ENCODE assay signal across 8 cellular contexts in the genomic region with DNA sequence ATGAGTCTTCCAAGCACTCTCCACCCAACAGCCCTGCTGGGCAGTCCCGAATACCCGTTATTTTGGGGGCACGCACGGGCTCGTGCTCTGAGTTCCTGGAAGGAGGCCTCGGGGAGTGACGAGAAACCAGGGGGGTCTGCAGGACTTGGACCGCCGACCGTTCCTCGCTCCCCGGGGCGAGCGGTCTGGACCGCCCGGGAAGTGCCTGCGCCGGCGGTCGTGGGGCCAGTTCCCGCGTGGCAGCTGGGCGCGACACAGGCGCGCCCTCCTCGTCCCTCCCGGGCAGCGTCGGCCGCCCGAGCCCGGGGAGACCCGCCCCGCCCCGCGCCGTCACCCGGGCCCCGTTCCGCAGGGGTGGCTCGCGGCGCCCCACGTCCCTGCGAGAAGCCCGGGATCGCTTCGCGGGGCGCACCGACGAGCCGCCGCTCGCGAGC. TPM values are rescaled to one million over a fixed set of nuclear protein-coding genes. Genes with fewer than 3 reads are reported as not detected.
DNase-seq lines count a peak whose midpoint lies in the region; ATAC-seq, FAIRE-seq and TF ChIP-seq lines count a peak whose summit lies in the region.

No MANE protein-coding gene starts in this region.

- no peaks in the 10 kb centered on the region for H3K9me3 Mint-ChIP-seq in natural killer cell

- H3K27me3 ChIP-seq in BLaER1 treated with 17β-estradiol and CSF1 and Interleukin-3, amounts not matched to agents 10 nM and 100 nM: no peaks in the 10 kb centered on the region

- H3K36me3 Mint-ChIP-seq in natural killer cell: no peaks in the 10 kb centered on the region

- no peaks in the 10 kb centered on the region for H3K9me3 ChIP-seq in BLaER1 treated with 17β-estradiol and CSF1 and Interleukin-3, amounts not matched to agents 10 nM and 100 nM (replicated peaks in 1 of 11)

- H3K4me1 ChIP-seq in BLaER1 treated with 17β-estradiol and CSF1 and Interleukin-3, amounts not matched to agents 10 nM and 100 nM: peaks cover 25 to 54% (median 33%) of the 10 kb centered on the region in 10 experiments

- TF ChIP-seq CTCF in natural killer cell (IDR thresholded peaks at IDR 0.05): no peak

- H3K27ac ChIP-seq in BLaER1 treated with 17β-estradiol and CSF1 and Interleukin-3, amounts not matched to agents 10 nM and 100 nM: peak overlapping the region; percentile 87 to 96 (median 91)

- no peak for FAIRE-seq in GM12892 (lab: Jason Lieb, UNC)

- H4K20me1 ChIP-seq in BLaER1 treated with 17β-estradiol and CSF1 and Interleukin-3, amounts not matched to agents 10 nM and 100 nM: peaks cover 14 to 40% (median 33%) of the 10 kb centered on the region in 11 experiments; a peak in 17 of 22 replicates

- ATAC-seq in GM19324 (IDR thresholded peaks at IDR 0.05; ENCODE audit: low FRiP score, unreplicated experiment): peak; percentile 43
- peak; percentile 32 for ATAC-seq in HG03378 (IDR thresholded peaks at IDR 0.05; ENCODE audit: unreplicated experiment)
- ATAC-seq in natural killer cell: peak; percentile 47 to 60 (median 51)

- peak overlapping the region; percentile 85 to 95 (median 93) for H3K9ac ChIP-seq in BLaER1 treated with 17β-estradiol and CSF1 and Interleukin-3, amounts not matched to agents 10 nM and 100 nM

- peak overlapping the region in 1 of 2 donors; percentile 16 for H3K27ac Mint-ChIP-seq in natural killer cell

- H3K27me3 Mint-ChIP-seq in natural killer cell (ENCODE audit: low read depth in 2 of 2): peaks cover 14 to 26% of the 10 kb centered on the region in 2 donors

- DNase-seq in UCSD-AML1 (lab: John Stamatoyannopoulos, UW; ENCODE audit: unreplicated experiment) (peak; percentile 84), fibroblast of gingiva (ENCODE audit: low read depth) (peak; percentile 33), natural killer cell (peak; percentile 17), DMS79 treated with DMSO at 0.1 percent for 48 hours (lab: John Stamatoyannopoulos, UW) (no peak), GM12892 (ENCODE audit: insufficient read length) (no peak)

- H3K4me3 ChIP-seq in BLaER1 treated with 17β-estradiol and CSF1 and Interleukin-3, amounts not matched to agents 10 nM and 100 nM: peak overlapping the region; percentile 78 to 92 (median 88)

- H3K4me2 ChIP-seq in BLaER1 treated with 17β-estradiol and CSF1 and Interleukin-3, amounts not matched to agents 10 nM and 100 nM: peak overlapping the region; percentile 74 to 95 (median 87)

- intact Hi-C loops in natural killer cell (cut with micrococcal nuclease): no loop called here

- H3K4me1 Mint-ChIP-seq in natural killer cell: peaks cover 15 to 18% of the 10 kb centered on the region in 2 donors

- H3K4me3 Mint-ChIP-seq in natural killer cell: peak overlapping the region; percentile 92

- H3K36me3 ChIP-seq in BLaER1 treated with 17β-estradiol and CSF1 and Interleukin-3, amounts not matched to agents 10 nM and 100 nM: peaks cover 0 to 20% (median 11%) of the 10 kb centered on the region in 11 experiments; a peak in 16 of 22 replicates

- TF ChIP-seq POLR2A in GM12892 (IDR thresholded peaks at IDR 0.05; ENCODE audit: low read depth, low read length): no peak

RNA-seq across cellular contexts. Expression of a gene that starts 0.4 kb away (rescaled TPM):
- total RNA-seq in natural killer cell: 1 to 10 TPM; 1.6 to 3.4 (median 2.9) TPM
- polyA plus RNA-seq in GM12892 (2012; ENCODE audit: missing spikeins): 2.5 TPM

Comparison
In these comparisons a context has a peak if more than half of its experiments do, and no peak if none do; other contexts are left out.
1. DNase-seq: peak in UCSD-AML1 (single experiment), fibroblast of gingiva (single experiment) and natural killer cell (single experiment); none in DMS79 treated with DMSO at 0.1 percent for 48 hours (single experiment) and GM12892 (single experiment).
2. Peak in every context shown above with its lines, with median percentiles within 50 percentile points of each other: ATAC-seq.